In genomic region chr18:35183846-35184245, GRCh38 we compare ENCODE assay signal across 25 cellular contexts.
"Had no signal": no experiment of that assay in that cellular context is flagged by ENCODE, and none has a peak within 500 bp of the region (broad histone marks: within the 10 kb centered on the region; RNA-seq: fewer than 3 reads in every experiment).

No MANE protein-coding gene starts in this region.

- H3K36me3 ChIP-seq: esophagus muscularis mucosa, gastrocnemius medialis, heart right ventricle, left lung, lower lobe of right lung had no signal

- H3K4me1 ChIP-seq: esophagus muscularis mucosa, left lung, lower lobe of right lung had no signal

- H3K4me3 ChIP-seq: coronary artery, dorsolateral prefrontal cortex, esophagus muscularis mucosa, gastrocnemius medialis, heart right ventricle, left lung, lower lobe of right lung, mucosa of descending colon had no signal

- ATAC-seq: gastrocnemius medialis; heart right ventricle; left cardiac atrium; left lung; left ventricle myocardium superior; lower lobe of right lung; mucosa of descending colon; naive thymus-derived CD8-positive, alpha-beta T cell had no signal

- H3K27ac ChIP-seq: coronary artery, dorsolateral prefrontal cortex, esophagus muscularis mucosa, gastrocnemius medialis, heart right ventricle, left lung, lower lobe of right lung had no signal

- FAIRE-seq: colon, endothelial cell of umbilical vein, islet of Langerhans, keratinocyte had no signal

- H3K27me3 ChIP-seq: dorsolateral prefrontal cortex, esophagus muscularis mucosa, gastrocnemius medialis, heart right ventricle, left lung had no signal

- DNase-seq: dermis blood vessel endothelial cell; dorsolateral prefrontal cortex; effector CD4-positive, alpha-beta T cell; effector memory CD4-positive, alpha-beta T cell; foreskin fibroblast; foreskin melanocyte; gastrocnemius medialis; glutamatergic neuron; head of caudate nucleus; heart right ventricle; hippocampal formation; left cardiac atrium; left lung; left ventricle myocardium superior; lower lobe of right lung; mesenchymal stem cell; mucosa of descending colon; naive B cell; naive thymus-derived CD8-positive, alpha-beta T cell had no signal

- H3K9me3 ChIP-seq: esophagus muscularis mucosa, gastrocnemius medialis, heart right ventricle, left lung, lower lobe of right lung, mucosa of descending colon had no signal
